ENCODE assay signal across 8 cellular contexts in genomic region chr14:21104448-21105060, GRCh38. TPM values are rescaled to one million over a fixed set of nuclear protein-coding genes. Genes with fewer than 3 reads are reported as not detected.
DNase-seq lines count a peak whose midpoint lies in the region; ATAC-seq and TF ChIP-seq lines count a peak whose summit lies in the region.

No MANE protein-coding gene starts in this region.

- H3K4me3 Mint-ChIP-seq in IgD-negative memory B cell (peak overlapping the region; percentile 90 to 92 (median 92)), natural killer cell (peak overlapping the region; percentile 92)
- H3K4me3 Mint-ChIP-seq in activated T-helper 2 cell treated with anti-CD3 and anti-CD28 coated beads, Interferon-gamma antibody, Interleukin-2, Interleukin-4, amounts not matched to agents 10 μg/mL and 5 μg/mL and 100 μg/mL, durations not matched to agents 14 hours and 24 hours and 36 hours (ENCODE audit: low read depth) = peak overlapping the region; percentile 95

- TF ChIP-seq CTCF in OCI-LY3 (IDR thresholded peaks at IDR 0.05; ENCODE audit: low read depth, low read length) = peak; percentile 96
- peak; percentile 99 for TF ChIP-seq CTCF in fibroblast of pulmonary artery (IDR thresholded peaks at IDR 0.05; ENCODE audit: low read length, missing control alignments)
- peak; percentile 87 for TF ChIP-seq CTCF in natural killer cell (IDR thresholded peaks at IDR 0.05)

- no peaks in the 10 kb centered on the region for H3K36me3 ChIP-seq in OCI-LY3 (replicated peaks; ENCODE audit: low read depth, low read length)

- peak; percentile 41 for ATAC-seq in GM21390 (IDR thresholded peaks at IDR 0.05; ENCODE audit: unreplicated experiment)
- ATAC-seq in natural killer cell = peak; percentile 51 to 67 (median 53)

- H3K27me3 ChIP-seq in OCI-LY3 (ENCODE audit: low read depth, low read length) = no peaks in the 10 kb centered on the region

- H3K27ac Mint-ChIP-seq in IgD-negative memory B cell = peak overlapping the region; percentile 77 to 97 (median 87)
- peak overlapping the region; percentile 85 for H3K27ac Mint-ChIP-seq in activated T-helper 2 cell treated with anti-CD3 and anti-CD28 coated beads, Interferon-gamma antibody, Interleukin-2, Interleukin-4, amounts not matched to agents 10 μg/mL and 5 μg/mL and 100 μg/mL, durations not matched to agents 14 hours and 24 hours and 36 hours
- H3K27ac Mint-ChIP-seq in natural killer cell = peak overlapping the region; percentile 91 to 95

- H4K20me1 ChIP-seq in OCI-LY3 (ENCODE audit: insufficient read depth, low read length) = no peaks in the 10 kb centered on the region

- H3K27ac ChIP-seq in OCI-LY3 (ENCODE audit: low read length) = peak overlapping the region; percentile 68

- H3K9me3 Mint-ChIP-seq in IgD-negative memory B cell (no peaks in the 10 kb centered on the region), natural killer cell (no peaks in the 10 kb centered on the region)
- H3K9me3 Mint-ChIP-seq in activated T-helper 2 cell treated with anti-CD3 and anti-CD28 coated beads, Interferon-gamma antibody, Interleukin-2, Interleukin-4, amounts not matched to agents 10 μg/mL and 5 μg/mL and 100 μg/mL, durations not matched to agents 14 hours and 24 hours and 36 hours = no peaks in the 10 kb centered on the region

- peaks cover 10% of the 10 kb centered on the region for H3K27me3 Mint-ChIP-seq in IgD-negative memory B cell
- H3K27me3 Mint-ChIP-seq in activated T-helper 2 cell treated with anti-CD3 and anti-CD28 coated beads, Interferon-gamma antibody, Interleukin-2, Interleukin-4, amounts not matched to agents 10 μg/mL and 5 μg/mL and 100 μg/mL, durations not matched to agents 14 hours and 24 hours and 36 hours (ENCODE audit: low read depth) = no peaks in the 10 kb centered on the region
- peaks cover 0 to 4% of the 10 kb centered on the region in 2 donors for H3K27me3 Mint-ChIP-seq in natural killer cell (ENCODE audit: low read depth in 2 of 2)

- H3K4me3 ChIP-seq in OCI-LY3 (ENCODE audit: low read length) (peak overlapping the region; percentile 84), fibroblast of pulmonary artery (replicated peaks; ENCODE audit: low read depth, low read length) (peak overlapping the region; percentile 76)

- intact Hi-C loops in activated T-helper 2 cell treated with anti-CD3 and anti-CD28 coated beads, Interferon-gamma antibody, Interleukin-2, Interleukin-4, amounts not matched to agents 10 μg/mL and 5 μg/mL and 100 μg/mL, durations not matched to agents 14 hours and 24 hours and 36 hours (cut with micrococcal nuclease) = loop anchor here (1.0 to 5.0 kb wide), 3 partner anchors 12 to 647 kb away; partner anchors contain the start of genes APEX1 and HNRNPC
- intact Hi-C loops in natural killer cell (cut with micrococcal nuclease) = loop anchor here (1.0 to 5.0 kb wide), 3 partner anchors 36 to 642 kb away; partner anchors contain the start of gene PIP4P1

- DNase-seq in COLO829 (ENCODE audit: low spot score) (peak; percentile 90), fibroblast of pulmonary artery (ENCODE audit: low read depth) (peak; percentile 85), natural killer cell (peak; percentile 64), stromal cell of bone marrow (ENCODE audit: low read depth) (peak; percentile 68)
- peak; percentile 56 for DNase-seq in activated T-helper 2 cell treated with anti-CD3 and anti-CD28 coated beads, Interferon-gamma antibody, Interleukin-2, Interleukin-4, amounts not matched to agents 10 μg/mL and 5 μg/mL and 100 μg/mL, durations not matched to agents 14 hours and 24 hours and 36 hours (ENCODE audit: low spot score)

- H3K4me1 Mint-ChIP-seq in IgD-negative memory B cell (peaks cover 8 to 16% (median 9%) of the 10 kb centered on the region in 3 donors), natural killer cell (peaks cover 25 to 31% of the 10 kb centered on the region in 2 donors)
- peaks cover 42% of the 10 kb centered on the region for H3K4me1 Mint-ChIP-seq in activated T-helper 2 cell treated with anti-CD3 and anti-CD28 coated beads, Interferon-gamma antibody, Interleukin-2, Interleukin-4, amounts not matched to agents 10 μg/mL and 5 μg/mL and 100 μg/mL, durations not matched to agents 14 hours and 24 hours and 36 hours (ENCODE audit: low read depth)

- H2AFZ ChIP-seq in OCI-LY3 (ENCODE audit: low read depth, low read length) = no peak overlapping the region

- H3K4me2 ChIP-seq in OCI-LY3 (ENCODE audit: low read length) = peak overlapping the region; percentile 93

- H3K36me3 Mint-ChIP-seq in IgD-negative memory B cell (no peaks in the 10 kb centered on the region), natural killer cell (no peaks in the 10 kb centered on the region)
- no peaks in the 10 kb centered on the region for H3K36me3 Mint-ChIP-seq in activated T-helper 2 cell treated with anti-CD3 and anti-CD28 coated beads, Interferon-gamma antibody, Interleukin-2, Interleukin-4, amounts not matched to agents 10 μg/mL and 5 μg/mL and 100 μg/mL, durations not matched to agents 14 hours and 24 hours and 36 hours (ENCODE audit: low read depth)

- H3K9me3 ChIP-seq in OCI-LY3 (ENCODE audit: insufficient read depth, low read length) = no peaks in the 10 kb centered on the region

- no peaks in the 10 kb centered on the region for H3K79me2 ChIP-seq in OCI-LY3 (ENCODE audit: low read length)

- peak overlapping the region; percentile 92 for H3K9ac ChIP-seq in OCI-LY3 (ENCODE audit: low read length)

- peaks cover 48% of the 10 kb centered on the region for H3K4me1 ChIP-seq in OCI-LY3 (ENCODE audit: low read length)

RNA-seq across cellular contexts. Expression of gene TMEM253, which starts 3.7 kb away (rescaled TPM):
- not detected for polyA plus RNA-seq in IgD-negative memory B cell
- not detected in 2 replicates for total RNA-seq in activated T-helper 2 cell treated with anti-CD3 and anti-CD28 coated beads, Interferon-gamma antibody, Interleukin-2, Interleukin-4, amounts not matched to agents 10 μg/mL and 5 μg/mL and 100 μg/mL, durations not matched to agents 14 hours and 24 hours and 36 hours
- total RNA-seq in natural killer cell = under 1 TPM in 1 of 3 donors, not detected in 2; 0.40 TPM

RNA-seq across cellular contexts. Expression of gene ZNF219, which starts 6.1 kb away (rescaled TPM):
- polyA plus RNA-seq in IgD-negative memory B cell = 1.0 TPM
- 9.4 and 11.0 TPM in 2 replicates for total RNA-seq in activated T-helper 2 cell treated with anti-CD3 and anti-CD28 coated beads, Interferon-gamma antibody, Interleukin-2, Interleukin-4, amounts not matched to agents 10 μg/mL and 5 μg/mL and 100 μg/mL, durations not matched to agents 14 hours and 24 hours and 36 hours
- total RNA-seq in natural killer cell = 1 to 10 TPM; 5.6 to 8.4 (median 7.7) TPM

RNA-seq across cellular contexts. Expression of gene ARHGEF40, which starts 34.5 kb away (rescaled TPM):
- polyA plus RNA-seq in IgD-negative memory B cell = not detected
- 0.05 and 0.16 TPM in 2 replicates for total RNA-seq in activated T-helper 2 cell treated with anti-CD3 and anti-CD28 coated beads, Interferon-gamma antibody, Interleukin-2, Interleukin-4, amounts not matched to agents 10 μg/mL and 5 μg/mL and 100 μg/mL, durations not matched to agents 14 hours and 24 hours and 36 hours
- 1 to 10 TPM; 4.4 to 6.9 (median 6.0) TPM for total RNA-seq in natural killer cell

RNA-seq across cellular contexts. Expression of gene RNASE8, which starts 46.9 kb away (rescaled TPM):
- not detected for polyA plus RNA-seq in IgD-negative memory B cell
- not detected in 2 replicates for total RNA-seq in activated T-helper 2 cell treated with anti-CD3 and anti-CD28 coated beads, Interferon-gamma antibody, Interleukin-2, Interleukin-4, amounts not matched to agents 10 μg/mL and 5 μg/mL and 100 μg/mL, durations not matched to agents 14 hours and 24 hours and 36 hours
- total RNA-seq in natural killer cell = not detected

RNA-seq across cellular contexts. Expression of gene OR5AU1, which starts 51.3 kb away (rescaled TPM):
- polyA plus RNA-seq in IgD-negative memory B cell = not detected
- not detected in 2 replicates for total RNA-seq in activated T-helper 2 cell treated with anti-CD3 and anti-CD28 coated beads, Interferon-gamma antibody, Interleukin-2, Interleukin-4, amounts not matched to agents 10 μg/mL and 5 μg/mL and 100 μg/mL, durations not matched to agents 14 hours and 24 hours and 36 hours
- not detected for total RNA-seq in natural killer cell

Comparison
In these comparisons a context has a peak if more than half of its experiments do, and no peak if none do; other contexts are left out.
1. Peak in every context shown above with its lines: DNase-seq, ATAC-seq, H3K4me3 ChIP-seq and H3K27ac ChIP-seq.